In the genomic region with DNA sequence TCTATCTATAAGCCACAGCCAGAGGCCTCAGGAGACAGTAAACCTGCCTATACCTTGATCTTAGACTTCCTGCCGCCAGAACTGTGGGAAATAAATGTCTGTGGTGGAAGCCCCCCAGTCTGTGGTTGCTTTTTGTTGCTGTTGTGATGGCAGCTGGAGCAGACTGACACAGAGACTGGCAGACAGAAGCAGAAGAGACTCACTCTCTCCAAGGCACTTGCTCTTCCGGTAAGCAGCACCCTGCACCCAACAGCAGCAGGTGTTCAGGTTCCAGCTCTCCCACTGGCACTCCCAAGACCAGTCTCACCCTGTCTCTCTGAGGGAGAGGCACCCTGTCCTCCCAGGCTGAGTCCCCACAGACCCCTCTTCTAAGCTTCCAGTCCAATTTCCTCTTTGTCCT, we compare ENCODE assay signal across 19 cellular contexts.
A peak's percentile ranks its signal among the peaks of the same experiment; 100 is the strongest.
DNase-seq lines count a peak whose midpoint lies in the region; ATAC-seq and TF ChIP-seq lines count a peak whose summit lies in the region.
"Had no signal": no experiment of that assay in that cellular context is flagged by ENCODE, and none has a peak within 500 bp of the region (broad histone marks: within the 10 kb centered on the region; RNA-seq: fewer than 3 reads in every experiment).

No MANE protein-coding gene starts in this region.

- no peak overlapping the region for H3K27ac Mint-ChIP-seq in activated CD4-positive, alpha-beta T cell treated with anti-CD3 and anti-CD28 coated beads for 36 hours
- H3K27ac Mint-ChIP-seq in GM23338 (no peak overlapping the region), progenitor cell of endocrine pancreas (peak overlapping the region; percentile 91), mesothelial cell of epicardium (no peak overlapping the region)
- no peak overlapping the region for H3K27ac Mint-ChIP-seq in activated naive CD8-positive, alpha-beta T cell treated with anti-CD3 and anti-CD28 coated beads, Interleukin-2, amount 10 ng/mL, durations not matched to agents 7 days and 5 days
- H3K27ac Mint-ChIP-seq: B cell, HFFc6 had no signal

- no peaks in the 10 kb centered on the region for H3K9me3 ChIP-seq in WERI-Rb-1 (ENCODE audit: severe bottlenecking)
- H3K9me3 ChIP-seq: SK-N-SH had no signal

- H3K36me3 ChIP-seq in GM23338 (ENCODE audit: insufficient read depth) (0 out of 2 replicates have a peak, but pooled peaks cover 2% of the 10 kb centered on the region), WERI-Rb-1 (no peaks in the 10 kb centered on the region)

- ATAC-seq in activated CD4-positive, alpha-beta T cell treated with anti-CD3 and anti-CD28 coated beads for 36 hours: peak; percentile 43
- no peak for ATAC-seq in GM23338
- ATAC-seq in activated naive CD8-positive, alpha-beta T cell treated with anti-CD3 and anti-CD28 coated beads, Interleukin-2, amount 10 ng/mL, durations not matched to agents 7 days and 5 days (ENCODE audit: low read depth): peak; percentile 58
- ATAC-seq: GM12878 had no signal

- peak overlapping the region; percentile 43; the same call in 1 of the 2 replicates for H2AFZ ChIP-seq in GM23338

- no peaks in the 10 kb centered on the region for H4K20me1 ChIP-seq in GM23338 (replicated peaks; ENCODE audit: insufficient read depth)

- peaks cover 3% of the 10 kb centered on the region for H3K9me3 Mint-ChIP-seq in activated CD4-positive, alpha-beta T cell treated with anti-CD3 and anti-CD28 coated beads for 36 hours (ENCODE audit: low read depth)
- peaks cover 12% of the 10 kb centered on the region; the same call in 2 of the 3 replicates for H3K9me3 Mint-ChIP-seq in GM23338
- H3K9me3 Mint-ChIP-seq in activated naive CD8-positive, alpha-beta T cell treated with anti-CD3 and anti-CD28 coated beads, Interleukin-2, amount 10 ng/mL, durations not matched to agents 7 days and 5 days: peaks cover 2% of the 10 kb centered on the region
- peaks cover 6% of the 10 kb centered on the region for H3K9me3 Mint-ChIP-seq in progenitor cell of endocrine pancreas (ENCODE audit: low read depth)
- H3K9me3 Mint-ChIP-seq in mesothelial cell of epicardium: peaks cover 5% of the 10 kb centered on the region

- no peaks in the 10 kb centered on the region for H3K4me1 ChIP-seq in GM23338 (ENCODE audit: insufficient read depth)

- peaks cover 27% of the 10 kb centered on the region for H3K4me1 Mint-ChIP-seq in activated CD4-positive, alpha-beta T cell treated with anti-CD3 and anti-CD28 coated beads for 36 hours
- H3K4me1 Mint-ChIP-seq in GM23338 (peaks cover 12% of the 10 kb centered on the region), progenitor cell of endocrine pancreas (ENCODE audit: low read depth) (peaks cover 21% of the 10 kb centered on the region), mesothelial cell of epicardium (no peaks in the 10 kb centered on the region)
- H3K4me1 Mint-ChIP-seq in activated naive CD8-positive, alpha-beta T cell treated with anti-CD3 and anti-CD28 coated beads, Interleukin-2, amount 10 ng/mL, durations not matched to agents 7 days and 5 days: peaks cover 5% of the 10 kb centered on the region
- H3K4me1 Mint-ChIP-seq: CD4-positive, CD25-positive, alpha-beta regulatory T cell had no signal

- no peaks in the 10 kb centered on the region for H3K36me3 Mint-ChIP-seq in activated CD4-positive, alpha-beta T cell treated with anti-CD3 and anti-CD28 coated beads for 36 hours (ENCODE audit: low read depth)
- peaks cover 9% of the 10 kb centered on the region; the same call in 1 of the 3 replicates for H3K36me3 Mint-ChIP-seq in GM23338 (ENCODE audit: low read depth)
- H3K36me3 Mint-ChIP-seq in activated naive CD8-positive, alpha-beta T cell treated with anti-CD3 and anti-CD28 coated beads, Interleukin-2, amount 10 ng/mL, durations not matched to agents 7 days and 5 days: peaks cover 2% of the 10 kb centered on the region
- no peaks in the 10 kb centered on the region for H3K36me3 Mint-ChIP-seq in progenitor cell of endocrine pancreas (ENCODE audit: insufficient read depth)
- no peaks in the 10 kb centered on the region for H3K36me3 Mint-ChIP-seq in mesothelial cell of epicardium
- H3K36me3 Mint-ChIP-seq: CD4-positive, CD25-positive, alpha-beta regulatory T cell had no signal

- CTCF ChIA-PET in activated CD4-positive, alpha-beta T cell treated with anti-CD3 and anti-CD28 coated beads for 36 hours (lab: Charles Lee): interaction anchor here (1.4 kb wide), 1 partner anchor 15 kb away, joined by 5 read pairs; no protein-coding TSS in a partner anchor

- H3K27me3 Mint-ChIP-seq in activated CD4-positive, alpha-beta T cell treated with anti-CD3 and anti-CD28 coated beads for 36 hours: no peaks in the 10 kb centered on the region
- H3K27me3 Mint-ChIP-seq in GM23338 (ENCODE audit: insufficient read depth, low read depth, poor library complexity) (peaks cover 7% of the 10 kb centered on the region), progenitor cell of endocrine pancreas (no peaks in the 10 kb centered on the region), mesothelial cell of epicardium (ENCODE audit: low read depth) (peaks cover 7% of the 10 kb centered on the region)
- H3K27me3 Mint-ChIP-seq in activated naive CD8-positive, alpha-beta T cell treated with anti-CD3 and anti-CD28 coated beads, Interleukin-2, amount 10 ng/mL, durations not matched to agents 7 days and 5 days: no peaks in the 10 kb centered on the region
- H3K27me3 Mint-ChIP-seq: B cell had no signal

- no peak for TF ChIP-seq CTCF in GM23338 (conservative IDR thresholded peaks at IDR 0.05; ENCODE audit: low read depth in 2 of 2)
- no peak for TF ChIP-seq CTCF in progenitor cell of endocrine pancreas (IDR thresholded peaks at IDR 0.05; ENCODE audit: unreplicated experiment)
- no peak for TF ChIP-seq CTCF in WERI-Rb-1 (IDR thresholded peaks at IDR 0.05; ENCODE audit: low read depth, low read length)
- no peak for TF ChIP-seq CTCF in mesothelial cell of epicardium (IDR thresholded peaks at IDR 0.05; ENCODE audit: unreplicated experiment)

- H3K9me2 ChIP-seq in GM23338 (ENCODE audit: insufficient read depth): no peaks in the 10 kb centered on the region
- H3K9me2 ChIP-seq: SK-N-SH had no signal

- DNase-seq in activated CD4-positive, alpha-beta T cell treated with anti-CD3 and anti-CD28 coated beads for 36 hours: no peak
- DNase-seq in activated CD4-positive, alpha-beta T cell treated with anti-CD3 and anti-CD28 coated beads, Interleukin-2, amount 50 U/mL, for 1 hour: no peak
- DNase-seq in GM23338 (ENCODE audit: low spot score) (no peak), progenitor cell of endocrine pancreas (ENCODE audit: low spot score, unreplicated experiment) (no peak), WERI-Rb-1 (no peak), mesothelial cell of epicardium (ENCODE audit: low spot score in 2 of 2, unreplicated experiment in 2 of 2) (no peak), NCI-H2196 (lab: John Stamatoyannopoulos, UW; ENCODE audit: unreplicated experiment) (no peak)
- no peak for DNase-seq in activated naive CD8-positive, alpha-beta T cell treated with anti-CD3 and anti-CD28 coated beads, Interleukin-2, amount 10 ng/mL, durations not matched to agents 7 days and 5 days
- DNase-seq: CD4-positive, CD25-positive, alpha-beta regulatory T cell; DMS79 treated with DMSO at 0.1 percent for 48 hours; HFFc6; KBM-7; NCI-H1436; NCI-H2029; Right ventricle myocardium superior; SK-N-SH had no signal

- no peaks in the 10 kb centered on the region for H3F3A ChIP-seq in GM23338 (replicated peaks; ENCODE audit: low read depth)

- H3K27ac ChIP-seq in GM23338 (ENCODE audit: low read depth) (no peak overlapping the region), WERI-Rb-1 (no peak overlapping the region)
- H3K27ac ChIP-seq: 22Rv1 had no signal

- POLR2A ChIA-PET in activated CD4-positive, alpha-beta T cell treated with anti-CD3 and anti-CD28 coated beads for 36 hours (lab: Charles Lee): no interaction called here
- POLR2A ChIA-PET in activated naive CD8-positive, alpha-beta T cell treated with anti-CD3 and anti-CD28 coated beads, Interleukin-2, amount 10 ng/mL, durations not matched to agents 7 days and 5 days (lab: Charles Lee): no interaction called here

- no peak overlapping the region for H3K4me2 ChIP-seq in GM23338
- H3K4me2 ChIP-seq: SK-N-SH had no signal

- H3K4me3 Mint-ChIP-seq in activated CD4-positive, alpha-beta T cell treated with anti-CD3 and anti-CD28 coated beads for 36 hours: no peak overlapping the region
- H3K4me3 Mint-ChIP-seq in GM23338 (no peak overlapping the region), progenitor cell of endocrine pancreas (ENCODE audit: low read depth) (no peak overlapping the region), mesothelial cell of epicardium (no peak overlapping the region)
- no peak overlapping the region for H3K4me3 Mint-ChIP-seq in activated naive CD8-positive, alpha-beta T cell treated with anti-CD3 and anti-CD28 coated beads, Interleukin-2, amount 10 ng/mL, durations not matched to agents 7 days and 5 days
- H3K4me3 Mint-ChIP-seq: B cell; CD4-positive, CD25-positive, alpha-beta regulatory T cell; HFFc6 had no signal

- no peaks in the 10 kb centered on the region for H3K79me2 ChIP-seq in GM23338 (replicated peaks; ENCODE audit: insufficient read depth)

- no peaks in the 10 kb centered on the region for H3K27me3 ChIP-seq in GM23338 (ENCODE audit: insufficient read depth)
- no peaks in the 10 kb centered on the region for H3K27me3 ChIP-seq in WERI-Rb-1 (ENCODE audit: insufficient read depth, low read depth, severe bottlenecking)

- H3K4me3 ChIP-seq in GM23338 (no peak overlapping the region), WERI-Rb-1 (ENCODE audit: low read depth, low read length) (no peak overlapping the region)
- H3K4me3 ChIP-seq: GM12878 had no signal

- intact Hi-C loops in activated CD4-positive, alpha-beta T cell treated with anti-CD3 and anti-CD28 coated beads for 36 hours (cut with DNase I, micrococcal nuclease): no loop called here

TF ChIP-seq in GM23338, 12 proteins besides CTCF, POLR2A, EP300 and RAD21 (continues in another document):
- TF ChIP-seq ZNF331 (CRISPR knock-in tag; IDR thresholded peaks at IDR 0.05; ENCODE audit: low read depth) (no peak), NANOG (IDR thresholded peaks at IDR 0.05; ENCODE audit: borderline replicate concordance) (no peak), EZH2phosphoT487 (IDR thresholded peaks at IDR 0.05; ENCODE audit: unreplicated experiment) (no peak), POLR2AphosphoS5 (IDR thresholded peaks at IDR 0.05; ENCODE audit: low read depth) (no peak), JUNB (IDR thresholded peaks at IDR 0.05; ENCODE audit: unreplicated experiment) (no peak), ZNF114 (CRISPR knock-in tag; IDR thresholded peaks at IDR 0.05) (no peak)
- TF ChIP-seq, protein P1, sequence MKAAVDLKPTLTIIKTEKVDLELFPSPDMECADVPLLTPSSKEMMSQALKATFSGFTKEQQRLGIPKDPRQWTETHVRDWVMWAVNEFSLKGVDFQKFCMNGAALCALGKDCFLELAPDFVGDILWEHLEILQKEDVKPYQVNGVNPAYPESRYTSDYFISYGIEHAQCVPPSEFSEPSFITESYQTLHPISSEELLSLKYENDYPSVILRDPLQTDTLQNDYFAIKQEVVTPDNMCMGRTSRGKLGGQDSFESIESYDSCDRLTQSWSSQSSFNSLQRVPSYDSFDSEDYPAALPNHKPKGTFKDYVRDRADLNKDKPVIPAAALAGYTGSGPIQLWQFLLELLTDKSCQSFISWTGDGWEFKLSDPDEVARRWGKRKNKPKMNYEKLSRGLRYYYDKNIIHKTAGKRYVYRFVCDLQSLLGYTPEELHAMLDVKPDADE (IDR thresholded peaks at IDR 0.05): no peak
